Comparison of ENCODE assay signal across 20 cellular contexts in the genomic region with DNA sequence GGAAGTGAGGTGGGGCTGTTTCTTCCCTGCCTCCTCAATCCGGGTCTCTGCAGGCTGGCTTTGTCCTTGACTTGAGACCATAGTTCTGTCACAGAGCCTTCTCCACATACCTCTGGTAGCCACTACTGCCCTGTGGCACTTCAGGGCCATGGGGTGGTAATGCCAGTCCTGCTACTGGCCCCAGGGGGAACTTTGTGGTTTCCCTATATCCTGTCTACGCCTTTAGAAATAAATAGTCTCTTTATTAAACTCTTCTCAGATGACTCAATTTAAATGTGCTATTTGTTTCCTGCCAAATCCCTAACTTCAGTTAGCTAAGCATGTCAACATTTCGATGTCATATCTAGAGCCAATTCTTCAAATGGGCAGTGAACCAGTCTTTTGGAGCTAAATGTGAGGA.
A peak's percentile ranks its signal among the peaks of the same experiment; 100 is the strongest.
DNase-seq lines count a peak whose midpoint lies in the region; ATAC-seq, FAIRE-seq and TF ChIP-seq lines count a peak whose summit lies in the region.
"Had no signal": no experiment of that assay in that cellular context is flagged by ENCODE, and none has a peak within 500 bp of the region (broad histone marks: within the 10 kb centered on the region; RNA-seq: fewer than 3 reads in every experiment).

No MANE protein-coding gene starts in this region.

- H3K4me3 Mint-ChIP-seq in MCF 10A (ENCODE audit: unreplicated experiment) (no peak overlapping the region), nephron progenitor cell (no peak overlapping the region)
- H3K4me3 Mint-ChIP-seq: CD4-positive, alpha-beta T cell; GM23338 had no signal

- intact Hi-C loops in mammary epithelial cell (cut with micrococcal nuclease) (no loop called here), MCF 10A (cut with micrococcal nuclease) (no loop called here), aorta (cut with DNase I) (no loop called here)

- no peak overlapping the region for H3K27ac ChIP-seq in mammary epithelial cell (ENCODE audit: insufficient read depth, low read depth, low read length)
- H3K27ac ChIP-seq in aorta (ENCODE audit: low read depth in 1 of 2, low read length in 2 of 2) = no peak overlapping the region
- H3K27ac ChIP-seq: SJSA1 had no signal

- dilution Hi-C loops in mammary epithelial cell (cut with HindIII; ENCODE audit: low sequenced_read_pairs) = no loop called here

- H3K4me1 ChIP-seq in mammary epithelial cell (ENCODE audit: insufficient read depth, low read length) = peaks cover 12% of the 10 kb centered on the region
- no peaks in the 10 kb centered on the region for H3K4me1 ChIP-seq in aorta (ENCODE audit: control insufficient read depth in 1 of 2, insufficient read depth in 2 of 2, low read length in 2 of 2)
- H3K4me1 ChIP-seq: SJSA1 had no signal

- FAIRE-seq in bronchial epithelial cell (lab: Jason Lieb, UNC) = no peak

- no peak overlapping the region for H3K9ac ChIP-seq in mammary epithelial cell (ENCODE audit: insufficient read depth, low read length)

- POLR2A ChIA-PET in MCF 10A (lab: Yijun Ruan, JAX) = interaction anchor here (0.5 kb wide), 1 partner anchor 743 kb away, joined by 5 read pairs; no protein-coding TSS in a partner anchor

- in situ Hi-C loops in mammary epithelial cell (cut with MboI; ENCODE audit: low sequenced_read_pairs in 2 of 2) = no loop called here

- H3K4me1 Mint-ChIP-seq in MCF 10A (ENCODE audit: insufficient read depth, unreplicated experiment) = no peaks in the 10 kb centered on the region
- peaks cover 8% of the 10 kb centered on the region for H3K4me1 Mint-ChIP-seq in nephron progenitor cell
- H3K4me1 Mint-ChIP-seq: GM23338 had no signal

- H3K9me3 Mint-ChIP-seq in MCF 10A (ENCODE audit: unreplicated experiment) (no peaks in the 10 kb centered on the region), nephron progenitor cell (peaks cover under 1% of the 10 kb centered on the region)
- H3K9me3 Mint-ChIP-seq: CD4-positive, alpha-beta T cell; GM23338 had no signal

- WGBS in mammary epithelial cell (ENCODE audit: low coverage, missing lambda C conversion rate) = 7% methylated on average over 3 of the region's 3 CpGs
- WGBS in aorta, 2 donors = 23 to 25% methylated on average over 3 of the region's 3 CpGs

- ATAC-seq in HG03432 (IDR thresholded peaks at IDR 0.05; ENCODE audit: unreplicated experiment) = peak; percentile 82
- peak; percentile 62 for ATAC-seq in aorta (ENCODE audit: low FRiP score)
- ATAC-seq: GM23338 had no signal

- H3K9me3 ChIP-seq in mammary epithelial cell (replicated peaks; ENCODE audit: insufficient read depth, low read length) (no peaks in the 10 kb centered on the region), aorta (ENCODE audit: control insufficient read depth, low read length) (peaks cover 1% of the 10 kb centered on the region)
- H3K9me3 ChIP-seq: SJSA1 had no signal

- H3K27ac Mint-ChIP-seq in MCF 10A (ENCODE audit: low read depth, unreplicated experiment) (no peak overlapping the region), nephron progenitor cell (no peak overlapping the region)
- H3K27ac Mint-ChIP-seq: CD4-positive, alpha-beta T cell; GM23338 had no signal

- no peak for TF ChIP-seq CTCF in mammary epithelial cell (conservative IDR thresholded peaks at IDR 0.05 in 1 of 2, IDR thresholded peaks at IDR 0.05 in 1 of 2; ENCODE audit: extremely low read depth in 1 of 2, insufficient read depth in 1 of 2, low read depth in 1 of 2, low read length in 2 of 2)
- no peak for TF ChIP-seq CTCF in MCF 10A (IDR thresholded peaks at IDR 0.05; ENCODE audit: unreplicated experiment)
- no peak for TF ChIP-seq CTCF in bronchial epithelial cell (IDR thresholded peaks at IDR 0.05; ENCODE audit: insufficient read depth, low read length, severe bottlenecking)
- TF ChIP-seq CTCF in nephron progenitor cell (IDR thresholded peaks at IDR 0.05) = no peak

- CTCF ChIA-PET in mammary epithelial cell (lab: Charles Lee; ENCODE audit: low non-redundant PET) = no interaction called here
- CTCF ChIA-PET in MCF 10A (lab: Yijun Ruan, JAX) = interaction anchor here (0.9 to 1.6 kb wide), 3 partner anchors 11 to 34 kb away, joined by 3 read pairs; no protein-coding TSS in a partner anchor

- H3K36me3 Mint-ChIP-seq in MCF 10A (ENCODE audit: insufficient read depth, unreplicated experiment) = no peaks in the 10 kb centered on the region
- H3K36me3 Mint-ChIP-seq in nephron progenitor cell (ENCODE audit: low read depth) = no peaks in the 10 kb centered on the region

- H3K36me3 ChIP-seq in mammary epithelial cell (ENCODE audit: insufficient read depth, low read length) (peaks cover 1% of the 10 kb centered on the region), bronchial epithelial cell (ENCODE audit: control insufficient read depth, insufficient read depth, low read length) (no peaks in the 10 kb centered on the region), aorta (ENCODE audit: control insufficient read depth in 1 of 2, insufficient read depth in 2 of 2, low read length in 1 of 2) (no peaks in the 10 kb centered on the region)
- H3K36me3 ChIP-seq: SJSA1 had no signal

- no peaks in the 10 kb centered on the region for H4K20me1 ChIP-seq in mammary epithelial cell (ENCODE audit: insufficient read depth, low read length)

- DNase-seq in mammary epithelial cell (peak; percentile 71), MCF 10A (ENCODE audit: unreplicated experiment) (no peak), bronchial epithelial cell (ENCODE audit: low read depth) (peak; percentile 24), aorta (no peak), amniotic stem cell (lab: John Stamatoyannopoulos, UW) (no peak), nephron progenitor cell (no peak), Ammon's horn (ENCODE audit: low spot score) (no peak)
- DNase-seq: 8988T; activated CD4-positive, CD25-positive, alpha-beta regulatory T cell treated with anti-CD3 and anti-CD28 coated beads, Interleukin-2, amount 50 U/mL, for 72 hours; activated gamma-delta T cell; CD4-positive, alpha-beta T cell; DMS79 treated with DMSO at 0.1 percent for 48 hours; NCI-H1930; stimulated activated CD4-positive, alpha-beta T cell treated with anti-CD3 and anti-CD28 coated beads, Interleukin-15, amount 100 ng/mL, for 24 hours; stimulated activated naive CD4-positive, alpha-beta T cell; T-helper 9 cell; trophoblast cell had no signal

- BruUV-seq in mammary epithelial cell (replicated peaks; lab: Mats Ljungman, UMichigan) (no TSS peak), MCF 10A (replicated peaks; lab: Mats Ljungman, UMichigan) (no TSS peak)

- no peaks in the 10 kb centered on the region for H3K27me3 ChIP-seq in mammary epithelial cell (ENCODE audit: insufficient read depth, low read length)
- H3K27me3 ChIP-seq in bronchial epithelial cell (ENCODE audit: control insufficient read depth, insufficient read depth, low read length) = no peaks in the 10 kb centered on the region
- no peaks in the 10 kb centered on the region for H3K27me3 ChIP-seq in aorta (ENCODE audit: control insufficient read depth in 1 of 2, insufficient read depth in 2 of 2, low read length in 1 of 2)
- H3K27me3 ChIP-seq: SJSA1 had no signal

- peak overlapping the region; percentile 42 for H3K4me2 ChIP-seq in mammary epithelial cell (ENCODE audit: insufficient read depth, low read depth, low read length)
- H3K4me2 ChIP-seq: GM23338 had no signal

- H3K79me2 ChIP-seq in mammary epithelial cell (ENCODE audit: insufficient read depth, low read length) = no peaks in the 10 kb centered on the region

- H2AFZ ChIP-seq in mammary epithelial cell (ENCODE audit: low read depth, low read length) = peak overlapping the region; percentile 82
- H2AFZ ChIP-seq: GM23338 had no signal

- H3K27me3 Mint-ChIP-seq in MCF 10A (ENCODE audit: insufficient read depth, unreplicated experiment) (no peaks in the 10 kb centered on the region), nephron progenitor cell (ENCODE audit: low read depth, poor library complexity) (no peaks in the 10 kb centered on the region)
- H3K27me3 Mint-ChIP-seq: CD4-positive, alpha-beta T cell had no signal

- H3K4me3 ChIP-seq in mammary epithelial cell (replicated peaks in 1 of 3; ENCODE audit: insufficient read depth in 1 of 3, low read depth in 2 of 3, low read length in 3 of 3) (no peak overlapping the region), bronchial epithelial cell (ENCODE audit: low read depth, low read length) (no peak overlapping the region), aorta (ENCODE audit: low read length in 2 of 2) (no peak overlapping the region)
- H3K4me3 ChIP-seq: GM23338, SJSA1 had no signal

Comparison
In these comparisons a context has a peak if more than half of its experiments do, and no peak if none do; other contexts are left out.
1. DNase-seq: peak in mammary epithelial cell (single experiment) and bronchial epithelial cell (single experiment); none in MCF 10A (single experiment), aorta (0 of 2), amniotic stem cell (single experiment), nephron progenitor cell (single experiment) and Ammon's horn (single experiment).